In the genomic region with DNA sequence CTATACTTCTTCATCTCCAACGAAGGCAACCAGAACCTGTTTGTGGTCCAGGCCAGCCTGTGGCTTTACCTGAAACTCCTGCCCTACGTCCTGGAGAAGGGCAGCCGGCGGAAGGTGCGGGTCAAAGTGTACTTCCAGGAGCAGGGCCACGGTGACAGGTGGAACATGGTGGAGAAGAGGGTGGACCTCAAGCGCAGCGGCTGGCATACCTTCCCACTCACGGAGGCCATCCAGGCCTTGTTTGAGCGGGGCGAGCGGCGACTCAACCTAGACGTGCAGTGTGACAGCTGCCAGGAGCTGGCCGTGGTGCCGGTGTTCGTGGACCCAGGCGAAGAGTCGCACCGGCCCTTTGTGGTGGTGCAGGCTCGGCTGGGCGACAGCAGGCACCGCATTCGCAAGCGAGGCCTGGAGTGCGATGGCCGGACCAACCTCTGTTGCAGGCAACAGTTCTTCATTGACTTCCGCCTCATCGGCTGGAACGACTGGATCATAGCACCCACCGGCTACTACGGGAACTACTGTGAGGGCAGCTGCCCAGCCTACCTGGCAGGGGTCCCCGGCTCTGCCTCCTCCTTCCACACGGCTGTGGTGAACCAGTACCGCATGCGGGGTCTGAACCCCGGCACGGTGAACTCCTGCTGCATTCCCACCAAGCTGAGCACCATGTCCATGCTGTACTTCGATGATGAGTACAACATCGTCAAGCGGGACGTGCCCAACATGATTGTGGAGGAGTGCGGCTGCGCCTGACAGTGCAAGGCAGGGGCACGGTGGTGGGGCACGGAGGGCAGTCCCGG, we compare ENCODE assay signal across 17 cellular contexts. TPM values are rescaled to one million over a fixed set of nuclear protein-coding genes. Genes with fewer than 3 reads are reported as not detected.
"Had no signal": no experiment of that assay in that cellular context is flagged by ENCODE, and none has a peak within 500 bp of the region (broad histone marks: within the 10 kb centered on the region; RNA-seq: fewer than 3 reads in every experiment).

No MANE protein-coding gene starts in this region.

- H3K9me3 Mint-ChIP-seq: activated naive CD4-positive, alpha-beta T cell treated with anti-CD3 and anti-CD28 coated beads, Interleukin-2, amount 10 ng/mL, durations not matched to agents 7 days and 5 days; central memory CD8-positive, alpha-beta T cell; effector memory CD8-positive, alpha-beta T cell; natural killer cell; stimulated activated naive CD8-positive, alpha-beta T cell treated with anti-CD3 and anti-CD28 coated beads, Interleukin-15, amount 100 ng/mL, for 72 hours; T-cell had no signal

- ATAC-seq: activated CD8-positive, alpha-beta T cell treated with anti-CD3 and anti-CD28 coated beads, Interleukin-2, amount 10 ng/mL, durations not matched to agents 7 days and 5 days; effector memory CD8-positive, alpha-beta T cell; natural killer cell; stimulated activated naive CD8-positive, alpha-beta T cell treated with anti-CD3 and anti-CD28 coated beads, Interleukin-15, amount 100 ng/mL, for 72 hours; T-cell had no signal

- H2AFZ ChIP-seq: hepatocyte had no signal

- H3K4me3 Mint-ChIP-seq: activated CD8-positive, alpha-beta T cell treated with anti-CD3 and anti-CD28 coated beads, Interleukin-2, amount 10 ng/mL, durations not matched to agents 7 days and 5 days; activated naive CD4-positive, alpha-beta T cell treated with anti-CD3 and anti-CD28 coated beads, Interleukin-2, amount 10 ng/mL, durations not matched to agents 7 days and 5 days; central memory CD8-positive, alpha-beta T cell; effector memory CD8-positive, alpha-beta T cell; natural killer cell; stimulated activated naive CD8-positive, alpha-beta T cell treated with anti-CD3 and anti-CD28 coated beads, Interleukin-15, amount 100 ng/mL, for 72 hours had no signal

- H3K9me3 ChIP-seq: adrenal gland, left lung, ovary, thyroid gland, uterus had no signal

- H3K36me3 Mint-ChIP-seq: activated naive CD4-positive, alpha-beta T cell treated with anti-CD3 and anti-CD28 coated beads, Interleukin-2, amount 10 ng/mL, durations not matched to agents 7 days and 5 days; natural killer cell; T-cell had no signal

- H3K27ac Mint-ChIP-seq: activated CD8-positive, alpha-beta T cell treated with anti-CD3 and anti-CD28 coated beads, Interleukin-2, amount 10 ng/mL, durations not matched to agents 7 days and 5 days; activated naive CD4-positive, alpha-beta T cell treated with anti-CD3 and anti-CD28 coated beads, Interleukin-2, amount 10 ng/mL, durations not matched to agents 7 days and 5 days; effector memory CD8-positive, alpha-beta T cell; natural killer cell; stimulated activated naive CD8-positive, alpha-beta T cell treated with anti-CD3 and anti-CD28 coated beads, Interleukin-15, amount 100 ng/mL, for 72 hours; T-cell had no signal

- H3K4me1 ChIP-seq: uterus had no signal

- H3K27me3 ChIP-seq: ovary, thyroid gland had no signal

- H3K79me2 ChIP-seq: hepatocyte had no signal

- H3K4me3 ChIP-seq: adrenal gland, hepatocyte, left lung, ovary, thyroid gland, uterus had no signal

- H3K27ac ChIP-seq: adrenal gland, hepatocyte, left lung, ovary, uterus had no signal

- H3K36me3 ChIP-seq: adrenal gland, left lung, ovary, uterus had no signal

- DNase-seq: activated CD4-positive, alpha-beta T cell treated with anti-CD3 and anti-CD28 coated beads for 48 hours; activated CD8-positive, alpha-beta memory T cell treated with anti-CD3 and anti-CD28 coated beads, Interleukin-2, amount 50 U/mL, for 48 hours; activated CD8-positive, alpha-beta T cell treated with anti-CD3 and anti-CD28 coated beads, Interleukin-2, amount 10 ng/mL, durations not matched to agents 7 days and 5 days; activated naive CD4-positive, alpha-beta T cell treated with anti-CD3 and anti-CD28 coated beads, Interleukin-2, amount 10 ng/mL, durations not matched to agents 7 days and 5 days; adrenal gland; effector memory CD8-positive, alpha-beta T cell; erythroblast; natural killer cell; ovary; stimulated activated CD4-positive, alpha-beta T cell treated with anti-CD3 and anti-CD28 coated beads, Interleukin-4, amount 100 ng/mL, for 4 hours; stimulated activated naive CD8-positive, alpha-beta T cell treated with anti-CD3 and anti-CD28 coated beads, Interleukin-15, amount 100 ng/mL, for 72 hours; T-cell; uterus had no signal

RNA-seq across cellular contexts. Expression of gene INHBB, which starts 3.4 kb away (rescaled TPM):
- total RNA-seq: activated CD8-positive, alpha-beta T cell treated with anti-CD3 and anti-CD28 coated beads, Interleukin-2, amount 10 ng/mL, durations not matched to agents 7 days and 5 days had no signal
